14 cellular contexts compared by ENCODE assay signal in the genomic region with DNA sequence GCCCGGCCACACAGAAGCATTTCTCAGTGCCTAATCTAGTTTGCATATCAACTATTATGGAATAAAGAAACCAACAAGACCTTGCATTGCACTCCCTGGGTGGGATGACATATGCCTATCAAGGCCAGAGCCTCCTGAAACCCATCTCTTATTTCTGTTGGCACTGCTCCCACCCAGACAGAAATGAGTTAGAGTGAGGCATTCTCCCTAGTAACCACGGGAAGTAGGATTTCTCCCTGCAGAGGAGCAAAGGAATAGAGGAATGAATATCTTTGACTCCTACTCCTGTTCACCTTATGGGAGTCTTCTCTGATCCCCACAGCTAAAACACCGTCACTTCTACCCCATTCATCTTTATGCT. TPM values are rescaled to one million over a fixed set of nuclear protein-coding genes. Genes with fewer than 3 reads are reported as not detected.
DNase-seq lines count a peak whose midpoint lies in the region; ATAC-seq and TF ChIP-seq lines count a peak whose summit lies in the region.
"Had no signal": no experiment of that assay in that cellular context is flagged by ENCODE, and none has a peak within 500 bp of the region (broad histone marks: within the 10 kb centered on the region; RNA-seq: fewer than 3 reads in every experiment).

No MANE protein-coding gene starts in this region.

- no peak overlapping the region for H3K27ac ChIP-seq in naive thymus-derived CD4-positive, alpha-beta T cell (ENCODE audit: low read depth, low read length)
- H3K27ac ChIP-seq: SJSA1 had no signal

- H3K4me3 ChIP-seq in astrocyte of the spinal cord (ENCODE audit: low read depth, low read length) (no peak overlapping the region), Caco-2 (ENCODE audit: low read depth, low read length) (no peak overlapping the region)
- H3K4me3 ChIP-seq in naive thymus-derived CD4-positive, alpha-beta T cell (ENCODE audit: low read length): no peak overlapping the region
- H3K4me3 ChIP-seq: SJSA1, skin epidermis had no signal

- in situ Hi-C loops in astrocyte of the spinal cord (cut with HindIII; ENCODE audit: low sequenced_read_pairs): no loop called here

- ATAC-seq in activated CD8-positive, alpha-beta T cell treated with anti-CD3 and anti-CD28 coated beads for 36 hours: no peak
- no peak for ATAC-seq in activated CD8-positive, alpha-beta T cell treated with anti-CD3 and anti-CD28 coated beads, Interleukin-2, amount 10 ng/mL, durations not matched to agents 7 days and 5 days
- no peak for ATAC-seq in naive thymus-derived CD4-positive, alpha-beta T cell

- TF ChIP-seq CTCF in activated CD8-positive, alpha-beta T cell treated with anti-CD3 and anti-CD28 coated beads for 36 hours (IDR thresholded peaks at IDR 0.05): no peak
- TF ChIP-seq CTCF in astrocyte of the spinal cord (IDR thresholded peaks at IDR 0.05; ENCODE audit: low read depth, low read length) (no peak), Caco-2 (IDR thresholded peaks at IDR 0.05; ENCODE audit: insufficient read depth in 1 of 2, low read depth in 1 of 2, low read length in 1 of 2, severe bottlenecking in 1 of 2, unreplicated experiment in 1 of 2) (no peak)

- H3K27me3 ChIP-seq in naive thymus-derived CD4-positive, alpha-beta T cell (ENCODE audit: control insufficient read depth in 2 of 2, insufficient read depth in 2 of 2, low read length in 2 of 2): no peaks in the 10 kb centered on the region
- H3K27me3 ChIP-seq in Caco-2 (replicated peaks; ENCODE audit: control insufficient read depth, insufficient read depth, low read length): no peaks in the 10 kb centered on the region
- H3K27me3 ChIP-seq: SJSA1 had no signal

- no peaks in the 10 kb centered on the region for H3K36me3 Mint-ChIP-seq in activated CD8-positive, alpha-beta T cell treated with anti-CD3 and anti-CD28 coated beads for 36 hours (ENCODE audit: low read depth)
- no peaks in the 10 kb centered on the region for H3K36me3 Mint-ChIP-seq in activated CD8-positive, alpha-beta T cell treated with anti-CD3 and anti-CD28 coated beads, Interleukin-2, amount 10 ng/mL, durations not matched to agents 7 days and 5 days (ENCODE audit: low read depth)
- no peaks in the 10 kb centered on the region for H3K36me3 Mint-ChIP-seq in naive thymus-derived CD4-positive, alpha-beta T cell
- H3K36me3 Mint-ChIP-seq in Caco-2 (ENCODE audit: insufficient read depth, unreplicated experiment): peaks cover 5% of the 10 kb centered on the region

- peak overlapping the region; percentile 40 for H3K4me3 Mint-ChIP-seq in activated CD8-positive, alpha-beta T cell treated with anti-CD3 and anti-CD28 coated beads for 36 hours
- H3K4me3 Mint-ChIP-seq in activated CD8-positive, alpha-beta T cell treated with anti-CD3 and anti-CD28 coated beads, Interleukin-2, amount 10 ng/mL, durations not matched to agents 7 days and 5 days: no peak overlapping the region
- no peak overlapping the region for H3K4me3 Mint-ChIP-seq in naive thymus-derived CD4-positive, alpha-beta T cell
- H3K4me3 Mint-ChIP-seq in Caco-2 (ENCODE audit: unreplicated experiment): no peak overlapping the region

- intact Hi-C loops in activated CD8-positive, alpha-beta T cell treated with anti-CD3 and anti-CD28 coated beads for 36 hours (cut with micrococcal nuclease): loop anchor here (1.0 kb wide), 1 partner anchor 52 kb away; no protein-coding TSS in a partner anchor
- intact Hi-C loops in naive thymus-derived CD4-positive, alpha-beta T cell (cut with micrococcal nuclease): loop anchor here in 1 of 2 donors (2.0 kb wide), 1 partner anchor 49 kb away; no protein-coding TSS in a partner anchor
- intact Hi-C loops in Caco-2 (cut with micrococcal nuclease; ENCODE audit: unreplicated experiment): no loop called here

- no peaks in the 10 kb centered on the region for H3K27me3 Mint-ChIP-seq in activated CD8-positive, alpha-beta T cell treated with anti-CD3 and anti-CD28 coated beads for 36 hours
- no peaks in the 10 kb centered on the region for H3K27me3 Mint-ChIP-seq in activated CD8-positive, alpha-beta T cell treated with anti-CD3 and anti-CD28 coated beads, Interleukin-2, amount 10 ng/mL, durations not matched to agents 7 days and 5 days (ENCODE audit: low read depth)
- no peaks in the 10 kb centered on the region for H3K27me3 Mint-ChIP-seq in naive thymus-derived CD4-positive, alpha-beta T cell
- H3K27me3 Mint-ChIP-seq in Caco-2 (ENCODE audit: insufficient read depth, unreplicated experiment): no peaks in the 10 kb centered on the region

- DNase-seq in activated CD8-positive, alpha-beta T cell treated with anti-CD3 and anti-CD28 coated beads for 36 hours: no peak
- DNase-seq in activated CD8-positive, alpha-beta T cell treated with anti-CD3 and anti-CD28 coated beads, Interleukin-2, amount 10 ng/mL, durations not matched to agents 7 days and 5 days: no peak
- DNase-seq in NCI-H226 (peak; percentile 73), astrocyte of the spinal cord (ENCODE audit: low read depth, low spot score) (peak; percentile 26), Caco-2 (no peak)
- DNase-seq in naive thymus-derived CD4-positive, alpha-beta T cell: no peak
- DNase-seq in activated effector memory CD4-positive, alpha-beta T cell treated with Interleukin-2 at 50 U/mL for 16 hours: no peak
- DNase-seq in activated CD4-positive, CD25-positive, alpha-beta regulatory T cell (lab: John Stamatoyannopoulos, UW): no peak
- DNase-seq: aorta, nucleus accumbens had no signal

- BruUV-seq in Caco-2 (replicated peaks; lab: Mats Ljungman, UMichigan): no TSS peak

- H3K4me1 ChIP-seq in naive thymus-derived CD4-positive, alpha-beta T cell (ENCODE audit: control insufficient read depth in 2 of 2, insufficient read depth in 2 of 2, low read length in 2 of 2): no peaks in the 10 kb centered on the region
- no peaks in the 10 kb centered on the region for H3K4me1 ChIP-seq in Caco-2

- H3K4me1 Mint-ChIP-seq in activated CD8-positive, alpha-beta T cell treated with anti-CD3 and anti-CD28 coated beads for 36 hours (ENCODE audit: low read depth): peaks cover 63% of the 10 kb centered on the region
- peaks cover 25% of the 10 kb centered on the region for H3K4me1 Mint-ChIP-seq in activated CD8-positive, alpha-beta T cell treated with anti-CD3 and anti-CD28 coated beads, Interleukin-2, amount 10 ng/mL, durations not matched to agents 7 days and 5 days (ENCODE audit: low read depth)
- peaks cover 0 to 29% (median 17%) of the 10 kb centered on the region in 7 donors for H3K4me1 Mint-ChIP-seq in naive thymus-derived CD4-positive, alpha-beta T cell
- peaks cover 8% of the 10 kb centered on the region for H3K4me1 Mint-ChIP-seq in Caco-2 (ENCODE audit: low read depth, unreplicated experiment)

- H3K36me3 ChIP-seq in naive thymus-derived CD4-positive, alpha-beta T cell (ENCODE audit: control insufficient read depth in 2 of 3, insufficient read depth in 3 of 3, low read length in 3 of 3): no peaks in the 10 kb centered on the region
- no peaks in the 10 kb centered on the region for H3K36me3 ChIP-seq in Caco-2 (ENCODE audit: control insufficient read depth, insufficient read depth, low read length)
- H3K36me3 ChIP-seq: SJSA1 had no signal

- POLR2A ChIA-PET in activated CD8-positive, alpha-beta T cell treated with anti-CD3 and anti-CD28 coated beads for 36 hours (lab: Charles Lee): interaction anchor here (1.4 to 3.9 kb wide), 2 partner anchors 49 to 51 kb away, joined by 6 to 13 read pairs; no protein-coding TSS in a partner anchor
- POLR2A ChIA-PET in activated CD8-positive, alpha-beta T cell treated with anti-CD3 and anti-CD28 coated beads, Interleukin-2, amount 10 ng/mL, durations not matched to agents 7 days and 5 days (lab: Charles Lee): no interaction called here
- POLR2A ChIA-PET in naive thymus-derived CD4-positive, alpha-beta T cell (lab: Charles Lee): no interaction called here
- POLR2A ChIA-PET in Caco-2 (lab: Charles Lee): no interaction called here

- CTCF ChIA-PET in activated CD8-positive, alpha-beta T cell treated with anti-CD3 and anti-CD28 coated beads for 36 hours (lab: Charles Lee): interaction anchor here (3.1 to 3.2 kb wide), 2 partner anchors 59 to 61 kb away, joined by 12 to 13 read pairs; partner anchors contain the start of gene AGFG1
- CTCF ChIA-PET in activated CD8-positive, alpha-beta T cell treated with anti-CD3 and anti-CD28 coated beads, Interleukin-2, amount 10 ng/mL, durations not matched to agents 7 days and 5 days (lab: Charles Lee): interaction anchor here (1.9 kb wide), 1 partner anchor 354 kb away, joined by 9 read pairs; no protein-coding TSS in a partner anchor
- CTCF ChIA-PET in naive thymus-derived CD4-positive, alpha-beta T cell (lab: Charles Lee): no interaction called here
- CTCF ChIA-PET in Caco-2 (lab: Charles Lee): no interaction called here

- no peaks in the 10 kb centered on the region for H3K9me3 ChIP-seq in naive thymus-derived CD4-positive, alpha-beta T cell (ENCODE audit: control insufficient read depth in 2 of 3, low read length in 3 of 3)
- H3K9me3 ChIP-seq in Caco-2: no peaks in the 10 kb centered on the region
- H3K9me3 ChIP-seq: SJSA1 had no signal

- H3K27ac Mint-ChIP-seq in activated CD8-positive, alpha-beta T cell treated with anti-CD3 and anti-CD28 coated beads for 36 hours: peak overlapping the region; percentile 90
- H3K27ac Mint-ChIP-seq in activated CD8-positive, alpha-beta T cell treated with anti-CD3 and anti-CD28 coated beads, Interleukin-2, amount 10 ng/mL, durations not matched to agents 7 days and 5 days: no peak overlapping the region
- H3K27ac Mint-ChIP-seq in naive thymus-derived CD4-positive, alpha-beta T cell: peak overlapping the region in 5 of 9 donors; percentile 25 to 62 (median 56)
- H3K27ac Mint-ChIP-seq in Caco-2 (ENCODE audit: unreplicated experiment): no peak overlapping the region

- peaks cover 1% of the 10 kb centered on the region for H3K9me3 Mint-ChIP-seq in activated CD8-positive, alpha-beta T cell treated with anti-CD3 and anti-CD28 coated beads for 36 hours
- H3K9me3 Mint-ChIP-seq in activated CD8-positive, alpha-beta T cell treated with anti-CD3 and anti-CD28 coated beads, Interleukin-2, amount 10 ng/mL, durations not matched to agents 7 days and 5 days (ENCODE audit: insufficient read depth): no peaks in the 10 kb centered on the region
- peaks cover 0 to 2% (median 0%) of the 10 kb centered on the region in 11 donors for H3K9me3 Mint-ChIP-seq in naive thymus-derived CD4-positive, alpha-beta T cell
- H3K9me3 Mint-ChIP-seq in Caco-2 (ENCODE audit: unreplicated experiment): no peaks in the 10 kb centered on the region

RNA-seq across cellular contexts. Expression of gene SCYGR1, which starts 24.2 kb away (rescaled TPM):
- total RNA-seq in activated CD8-positive, alpha-beta T cell treated with anti-CD3 and anti-CD28 coated beads for 36 hours: not detected
- total RNA-seq in activated CD8-positive, alpha-beta T cell treated with anti-CD3 and anti-CD28 coated beads, Interleukin-2, amount 10 ng/mL, durations not matched to agents 7 days and 5 days: not detected
- total RNA-seq in naive thymus-derived CD4-positive, alpha-beta T cell: not detected
- not detected for polyA plus RNA-seq in naive thymus-derived CD4-positive, alpha-beta T cell
- total RNA-seq in Caco-2 (2022): not detected in 2 replicates
- total RNA-seq: aorta, SJSA1, subcutaneous adipose tissue had no signal
- polyA plus RNA-seq: AG04450, aorta had no signal

RNA-seq across cellular contexts. Expression of gene TM4SF20, which starts 32.9 kb away (rescaled TPM):
- not detected for total RNA-seq in activated CD8-positive, alpha-beta T cell treated with anti-CD3 and anti-CD28 coated beads for 36 hours
- not detected for total RNA-seq in activated CD8-positive, alpha-beta T cell treated with anti-CD3 and anti-CD28 coated beads, Interleukin-2, amount 10 ng/mL, durations not matched to agents 7 days and 5 days
- total RNA-seq in naive thymus-derived CD4-positive, alpha-beta T cell: not detected
- polyA plus RNA-seq in naive thymus-derived CD4-positive, alpha-beta T cell: under 1 TPM in 1 of 2 donors, not detected in 1; 0.09 TPM
- 0.20 and 0.28 TPM in 2 replicates for total RNA-seq in Caco-2 (2022)
- total RNA-seq: aorta, SJSA1 had no signal

RNA-seq across cellular contexts. Expression of gene AGFG1, which starts 60.0 kb away (rescaled TPM):
- 100 to 1,000 TPM; 117 to 119 TPM for total RNA-seq in activated CD8-positive, alpha-beta T cell treated with anti-CD3 and anti-CD28 coated beads for 36 hours
- 10 to 100 TPM; 65.6 to 71.2 TPM for total RNA-seq in activated CD8-positive, alpha-beta T cell treated with anti-CD3 and anti-CD28 coated beads, Interleukin-2, amount 10 ng/mL, durations not matched to agents 7 days and 5 days
- total RNA-seq in naive thymus-derived CD4-positive, alpha-beta T cell: 10 to 100 TPM; 52.8 to 84.5 (median 58.2) TPM
- 10 to 100 TPM; 10.6 to 29.5 TPM for polyA plus RNA-seq in naive thymus-derived CD4-positive, alpha-beta T cell
- total RNA-seq in Caco-2 (2022): 73.1 and 73.2 TPM in 2 replicates

Comparison
In these comparisons a context has a peak if more than half of its experiments do, and no peak if none do; other contexts are left out.
1. H3K27ac Mint-ChIP-seq: peak in activated CD8-positive, alpha-beta T cell treated with anti-CD3 and anti-CD28 coated beads for 36 hours (single experiment) and naive thymus-derived CD4-positive, alpha-beta T cell (5 of 9); none in activated CD8-positive, alpha-beta T cell treated with anti-CD3 and anti-CD28 coated beads, Interleukin-2, amount 10 ng/mL, durations not matched to agents 7 days and 5 days (single experiment) and Caco-2 (single experiment).
2. DNase-seq: peak in NCI-H226 (single experiment) and astrocyte of the spinal cord (single experiment); none in activated CD8-positive, alpha-beta T cell treated with anti-CD3 and anti-CD28 coated beads for 36 hours (single experiment), activated CD8-positive, alpha-beta T cell treated with anti-CD3 and anti-CD28 coated beads, Interleukin-2, amount 10 ng/mL, durations not matched to agents 7 days and 5 days (single experiment), naive thymus-derived CD4-positive, alpha-beta T cell (0 of 9), activated effector memory CD4-positive, alpha-beta T cell treated with Interleukin-2 at 50 U/mL for 16 hours (single experiment), activated CD4-positive, CD25-positive, alpha-beta regulatory T cell (0 of 4) and Caco-2 (0 of 2).
3. CTCF ChIA-PET loops: an anchor here in activated CD8-positive, alpha-beta T cell treated with anti-CD3 and anti-CD28 coated beads for 36 hours (3.1 to 3.2 kb wide) and activated CD8-positive, alpha-beta T cell treated with anti-CD3 and anti-CD28 coated beads, Interleukin-2, amount 10 ng/mL, durations not matched to agents 7 days and 5 days (1.9 kb wide); none called in naive thymus-derived CD4-positive, alpha-beta T cell and Caco-2.